Comparison of ENCODE assay signal across 8 cellular contexts in genomic region chr18:21914739-21915319, GRCh38.
DNase-seq lines count a peak whose midpoint lies in the region; ATAC-seq and TF ChIP-seq lines count a peak whose summit lies in the region.

No MANE protein-coding gene starts in this region.

- no peaks in the 10 kb centered on the region for H3K36me3 Mint-ChIP-seq in endodermal cell (ENCODE audit: low read depth)
- H3K36me3 Mint-ChIP-seq in osteocyte (ENCODE audit: unreplicated experiment) = no peaks in the 10 kb centered on the region

- H3K4me3 ChIP-seq in endodermal cell (ENCODE audit: low read length) = no peak overlapping the region

- peaks cover 16% of the 10 kb centered on the region for H3K9me3 Mint-ChIP-seq in endodermal cell
- H3K9me3 Mint-ChIP-seq in osteocyte (ENCODE audit: unreplicated experiment) = peaks cover 7% of the 10 kb centered on the region

- TF ChIP-seq CTCF in endodermal cell (conservative IDR thresholded peaks at IDR 0.05) (peak; percentile 89), osteocyte (IDR thresholded peaks at IDR 0.05) (peak; percentile 55), omental fat pad (IDR thresholded peaks at IDR 0.05) (no peak)

- H3K27me3 Mint-ChIP-seq in endodermal cell (ENCODE audit: insufficient read depth) = peaks cover 14% of the 10 kb centered on the region
- H3K27me3 Mint-ChIP-seq in osteocyte (ENCODE audit: unreplicated experiment) = peaks cover 29% of the 10 kb centered on the region

- no peak overlapping the region for H3K27ac Mint-ChIP-seq in endodermal cell
- H3K27ac Mint-ChIP-seq in osteocyte (ENCODE audit: unreplicated experiment) = no peak overlapping the region

- ATAC-seq in GM18909 (IDR thresholded peaks at IDR 0.05; ENCODE audit: poor library complexity, unreplicated experiment) (no peak), HG02852 (IDR thresholded peaks at IDR 0.05; ENCODE audit: unreplicated experiment) (no peak), omental fat pad (ENCODE audit: low FRiP score) (no peak)

- H3K9ac ChIP-seq in endodermal cell (ENCODE audit: extremely low read depth, low read length, poor library complexity, severe bottlenecking) = no peak overlapping the region

- peaks cover 32% of the 10 kb centered on the region for H3K9me3 ChIP-seq in endodermal cell (ENCODE audit: control insufficient read depth, low read length)

- DNase-seq in NOMO-1 treated with DMSO at 0.1 percent for 48 hours (lab: John Stamatoyannopoulos, UW; ENCODE audit: unreplicated experiment) = peak; percentile 9
- DNase-seq in NOMO-1 treated with dmso at 0.1 percent for 144 hours (lab: John Stamatoyannopoulos, UW; ENCODE audit: unreplicated experiment) = no peak
- DNase-seq in NCI-H82 (lab: John Stamatoyannopoulos, UW) = peak; percentile 70
- DNase-seq in endodermal cell = peak; percentile 81
- peak; percentile 38 for DNase-seq in osteocyte (ENCODE audit: extremely low spot score, unreplicated experiment)
- DNase-seq in omental fat pad (ENCODE audit: low spot score) = no peak

- H3K36me3 ChIP-seq in endodermal cell (ENCODE audit: control insufficient read depth, insufficient read depth, low read length) = no peaks in the 10 kb centered on the region

- 40 to 80% methylated on average over 1 to 2 of the region's 2 CpGs for WGBS in endodermal cell (ENCODE audit: insufficient coverage in 1 of 2, insufficient read length in 1 of 2), 2 experiments

- H3K4me1 ChIP-seq in endodermal cell (ENCODE audit: control insufficient read depth, insufficient read depth, low read length) = peaks cover 6% of the 10 kb centered on the region

- H3K27me3 ChIP-seq in endodermal cell (ENCODE audit: control insufficient read depth, insufficient read depth, low read length, poor library complexity, severe bottlenecking) = no peaks in the 10 kb centered on the region

- H3K27ac ChIP-seq in endodermal cell (ENCODE audit: low read depth, low read length) = no peak overlapping the region

- peaks cover 35% of the 10 kb centered on the region for H3K4me1 Mint-ChIP-seq in endodermal cell
- H3K4me1 Mint-ChIP-seq in osteocyte (ENCODE audit: unreplicated experiment) = no peaks in the 10 kb centered on the region

- H3K4me3 Mint-ChIP-seq in endodermal cell (no peak overlapping the region), osteocyte (ENCODE audit: unreplicated experiment) (no peak overlapping the region)

Comparison
In these comparisons a context has a peak if more than half of its experiments do, and no peak if none do; other contexts are left out.
1. DNase-seq: peak in NOMO-1 treated with DMSO at 0.1 percent for 48 hours (single experiment), NCI-H82 (single experiment), endodermal cell (single experiment) and osteocyte (single experiment); none in NOMO-1 treated with dmso at 0.1 percent for 144 hours (single experiment) and omental fat pad (single experiment).
2. CTCF ChIP-seq: peak in endodermal cell (single experiment) and osteocyte (single experiment); none in omental fat pad (0 of 3).